Comparison of ENCODE assay signal across 1 cellular context in genomic region chr12:116375278-116375842, GRCh38.
TF ChIP-seq lines count a peak whose summit lies in the region.

No MANE protein-coding gene starts in this region.

TF ChIP-seq in HEK293, 187 proteins besides CTCF, POLR2A, EP300 and RAD21 (continued from another document):
- TF ChIP-seq GLI4 (tag by site-specific recombination; IDR thresholded peaks at IDR 0.05) (no peak), MYNN (tag by site-specific recombination; IDR thresholded peaks at IDR 0.05; ENCODE audit: borderline replicate concordance) (no peak), ZNF521 (tag by site-specific recombination; IDR thresholded peaks at IDR 0.05) (0 out of 2 replicates have a peak, but pooled peaks have one; percentile 9), ZNF776 (tag by site-specific recombination; IDR thresholded peaks at IDR 0.05; ENCODE audit: borderline replicate concordance) (0 out of 2 replicates have a peak, but pooled peaks have one; percentile 13)
